Comparison of ENCODE assay signal across 14 cellular contexts in the genomic region with DNA sequence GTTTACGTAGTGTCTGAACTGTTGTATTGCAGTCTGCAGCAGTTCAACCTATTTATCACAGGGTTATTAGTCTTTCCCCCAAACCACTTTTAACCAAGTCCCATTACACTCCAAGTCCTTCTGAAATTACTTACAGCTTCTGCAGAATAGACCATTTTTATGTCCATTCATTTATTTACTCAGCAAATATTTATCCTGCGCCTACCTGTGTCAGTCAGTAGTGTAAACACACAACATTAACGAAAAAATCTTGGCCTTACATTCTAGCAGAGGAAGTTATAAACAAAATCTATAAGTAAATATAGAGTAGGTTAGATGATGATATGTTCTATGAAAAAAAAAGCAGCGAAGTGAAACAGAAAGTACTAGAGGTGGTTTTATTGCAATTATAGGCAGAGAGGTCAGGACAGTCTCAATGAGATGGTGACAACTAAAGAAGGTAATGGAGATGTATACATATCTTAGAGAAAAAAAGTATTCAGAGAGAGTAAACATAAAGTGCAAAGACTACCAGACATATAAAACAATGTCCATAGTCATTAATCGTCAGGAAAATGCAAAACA.
DNase-seq lines count a peak whose midpoint lies in the region; ATAC-seq, FAIRE-seq and TF ChIP-seq lines count a peak whose summit lies in the region.
"Had no signal": no experiment of that assay in that cellular context is flagged by ENCODE, and none has a peak within 500 bp of the region (broad histone marks: within the 10 kb centered on the region; RNA-seq: fewer than 3 reads in every experiment).

No MANE protein-coding gene starts in this region.

- BruUV-seq in HepG2 (replicated peaks; lab: Mats Ljungman, UMichigan), result no TSS peak

- no peak overlapping the region for H2AFZ ChIP-seq in HepG2 (ENCODE audit: low read length)
- H2AFZ ChIP-seq: GM23248, PC-9 had no signal

- H3K27ac ChIP-seq in HepG2 (ENCODE audit: extremely low read length, insufficient read depth, low read length) (no peak overlapping the region), dorsolateral prefrontal cortex (no peak overlapping the region), thyroid gland (no peak overlapping the region)
- H3K27ac ChIP-seq: GM23248, PC-9 had no signal

- peak; percentile 16 to 54 for DNase-seq in NCI-H2081 (lab: John Stamatoyannopoulos, UW)
- DNase-seq in NCI-H2081 treated with DMSO at 0.1 percent for 48 hours (lab: John Stamatoyannopoulos, UW), result no peak
- peak; percentile 46 for DNase-seq in LNCaP clone FGC (ENCODE audit: low read depth)
- peak; percentile 42 for DNase-seq in NCI-H748 treated with DMSO at 0.1 percent for 48 hours (lab: John Stamatoyannopoulos, UW)
- no peak for DNase-seq in HepG2 (ENCODE audit: low spot score)
- no peak for DNase-seq in dorsolateral prefrontal cortex
- no peak for DNase-seq in thyroid gland
- DNase-seq in T-helper 9 cell, result no peak
- DNase-seq: GM23248, NCI-H1417 treated with DMSO at 0.1 percent for 48 hours, NCI-H510A, PC-9 had no signal

- WGBS in HepG2 (ENCODE audit: low lambda C conversion rate), result 13% methylated on average over 5 of the region's 5 CpGs
- WGBS in thyroid gland, 2 donors, result 81 to 89% methylated on average over 5 of the region's 5 CpGs

- H3K4me3 ChIP-seq in LNCaP clone FGC (ENCODE audit: low read depth, low read length) (no peak overlapping the region), HepG2 (replicated peaks in 1 of 3; ENCODE audit: insufficient read depth in 1 of 3, low read depth in 2 of 3, low read length in 3 of 3) (no peak overlapping the region; a peak in 1 of 6 replicates), dorsolateral prefrontal cortex (no peak overlapping the region), thyroid gland (replicated peaks in 1 of 3) (no peak overlapping the region)
- H3K4me3 ChIP-seq: GM23248, PC-9 had no signal

- in situ Hi-C loops in HepG2 (cut with HindIII; ENCODE audit: extremely low pct_ligation_motif_present, low pct_unique_long_range_greater_than_20kb), result no loop called here

- H3K9me3 ChIP-seq in HepG2 (ENCODE audit: low read length) (peaks cover 15% of the 10 kb centered on the region; the same call in 1 of the 2 replicates), thyroid gland (no peaks in the 10 kb centered on the region)

- CTCF ChIA-PET in HepG2 (lab: Yijun Ruan, JAX; ENCODE audit: low intra/inter-chr PET ratio, low total read pairs), result no interaction called here

- no peak for ATAC-seq in HepG2
- ATAC-seq: HCT116 had no signal

- intact Hi-C loops in HepG2 (cut with micrococcal nuclease; ENCODE audit: unreplicated experiment) (no loop called here), dorsolateral prefrontal cortex (cut with DNase I) (no loop called here), thyroid gland (cut with DNase I) (no loop called here)

- POLR2A ChIA-PET in HepG2 (lab: Yijun Ruan, JAX), result no interaction called here

- no peaks in the 10 kb centered on the region; a peak in 1 of 5 replicates for H3K27me3 ChIP-seq in HepG2 (ENCODE audit: control insufficient read depth in 1 of 2, insufficient read depth in 2 of 2, low read length in 2 of 2)
- no peaks in the 10 kb centered on the region for H3K27me3 ChIP-seq in dorsolateral prefrontal cortex
- H3K27me3 ChIP-seq in thyroid gland, result no peaks in the 10 kb centered on the region

- no peak for TF ChIP-seq EP300 in HepG2 (IDR thresholded peaks at IDR 0.05; ENCODE audit: low read depth in 2 of 2, low read length in 2 of 2)
- no peak for TF ChIP-seq EP300 in HepG2 (CRISPR knock-in tag; IDR thresholded peaks at IDR 0.05; ENCODE audit: borderline replicate concordance)

- H3K4me1 ChIP-seq in HepG2 (ENCODE audit: insufficient read depth, low read length) (peaks cover 15% of the 10 kb centered on the region), thyroid gland (no peaks in the 10 kb centered on the region)

- FAIRE-seq in HepG2 (lab: Jason Lieb, UNC), result no peak
- FAIRE-seq: A204.1 had no signal

- TF ChIP-seq RAD21 in HepG2 (CRISPR knock-in tag; IDR thresholded peaks at IDR 0.05), result no peak

- H3K36me3 ChIP-seq in HepG2 (replicated peaks in 1 of 2; ENCODE audit: control insufficient read depth in 1 of 2, insufficient read depth in 2 of 2, low read length in 2 of 2), result no peaks in the 10 kb centered on the region
- no peaks in the 10 kb centered on the region for H3K36me3 ChIP-seq in thyroid gland

- peak overlapping the region; percentile 9; the same call in 1 of the 2 replicates for H3K4me2 ChIP-seq in HepG2 (ENCODE audit: low read depth, low read length)
- H3K4me2 ChIP-seq: PC-9 had no signal

- no peaks in the 10 kb centered on the region for H3K79me2 ChIP-seq in HepG2 (ENCODE audit: insufficient read depth, low read length)

- TF ChIP-seq CTCF in LNCaP clone FGC (IDR thresholded peaks at IDR 0.05; ENCODE audit: control insufficient read depth, extremely low read depth, insufficient read depth), result no peak
- TF ChIP-seq CTCF in HepG2 (CRISPR knock-in tag; IDR thresholded peaks at IDR 0.05), result no peak
- TF ChIP-seq CTCF in dorsolateral prefrontal cortex (IDR thresholded peaks at IDR 0.05 in 54 of 56, conservative IDR thresholded peaks at IDR 0.05 in 2 of 56; ENCODE audit: low read depth in 1 of 56, partially characterized antibody in 56 of 56), result no peak
- no peak for TF ChIP-seq CTCF in thyroid gland (IDR thresholded peaks at IDR 0.05)

- TF ChIP-seq POLR2A in HepG2 (IDR thresholded peaks at IDR 0.05; ENCODE audit: insufficient read depth in 1 of 2, low read depth in 2 of 2, low read length in 2 of 2) (no peak), thyroid gland (IDR thresholded peaks at IDR 0.05) (no peak)

- H3K9ac ChIP-seq in HepG2 (ENCODE audit: insufficient read depth, low read depth, low read length), result no peak overlapping the region
- H3K9ac ChIP-seq: GM23248 had no signal

- no peaks in the 10 kb centered on the region for H4K20me1 ChIP-seq in HepG2 (ENCODE audit: insufficient read depth, low read length)

TF ChIP-seq in HepG2, 621 proteins besides CTCF, POLR2A, EP300 and RAD21 (continues in another document):
- TF ChIP-seq FOXA3 (CRISPR knock-in tag; IDR thresholded peaks at IDR 0.05) (peak; percentile 29; the same call in 1 of the 2 replicates), GATAD2A (CRISPR knock-in tag; IDR thresholded peaks at IDR 0.05) (0 out of 2 replicates have a peak, but pooled peaks have one; percentile 30), ELF1 (CRISPR knock-in tag; IDR thresholded peaks at IDR 0.05) (no peak), FOXP1 (IDR thresholded peaks at IDR 0.05) (no peak), FOXP1 (CRISPR knock-in tag; IDR thresholded peaks at IDR 0.05) (peak; percentile 54; the same call in 1 of the 2 replicates)
- TF ChIP-seq, protein P1, sequence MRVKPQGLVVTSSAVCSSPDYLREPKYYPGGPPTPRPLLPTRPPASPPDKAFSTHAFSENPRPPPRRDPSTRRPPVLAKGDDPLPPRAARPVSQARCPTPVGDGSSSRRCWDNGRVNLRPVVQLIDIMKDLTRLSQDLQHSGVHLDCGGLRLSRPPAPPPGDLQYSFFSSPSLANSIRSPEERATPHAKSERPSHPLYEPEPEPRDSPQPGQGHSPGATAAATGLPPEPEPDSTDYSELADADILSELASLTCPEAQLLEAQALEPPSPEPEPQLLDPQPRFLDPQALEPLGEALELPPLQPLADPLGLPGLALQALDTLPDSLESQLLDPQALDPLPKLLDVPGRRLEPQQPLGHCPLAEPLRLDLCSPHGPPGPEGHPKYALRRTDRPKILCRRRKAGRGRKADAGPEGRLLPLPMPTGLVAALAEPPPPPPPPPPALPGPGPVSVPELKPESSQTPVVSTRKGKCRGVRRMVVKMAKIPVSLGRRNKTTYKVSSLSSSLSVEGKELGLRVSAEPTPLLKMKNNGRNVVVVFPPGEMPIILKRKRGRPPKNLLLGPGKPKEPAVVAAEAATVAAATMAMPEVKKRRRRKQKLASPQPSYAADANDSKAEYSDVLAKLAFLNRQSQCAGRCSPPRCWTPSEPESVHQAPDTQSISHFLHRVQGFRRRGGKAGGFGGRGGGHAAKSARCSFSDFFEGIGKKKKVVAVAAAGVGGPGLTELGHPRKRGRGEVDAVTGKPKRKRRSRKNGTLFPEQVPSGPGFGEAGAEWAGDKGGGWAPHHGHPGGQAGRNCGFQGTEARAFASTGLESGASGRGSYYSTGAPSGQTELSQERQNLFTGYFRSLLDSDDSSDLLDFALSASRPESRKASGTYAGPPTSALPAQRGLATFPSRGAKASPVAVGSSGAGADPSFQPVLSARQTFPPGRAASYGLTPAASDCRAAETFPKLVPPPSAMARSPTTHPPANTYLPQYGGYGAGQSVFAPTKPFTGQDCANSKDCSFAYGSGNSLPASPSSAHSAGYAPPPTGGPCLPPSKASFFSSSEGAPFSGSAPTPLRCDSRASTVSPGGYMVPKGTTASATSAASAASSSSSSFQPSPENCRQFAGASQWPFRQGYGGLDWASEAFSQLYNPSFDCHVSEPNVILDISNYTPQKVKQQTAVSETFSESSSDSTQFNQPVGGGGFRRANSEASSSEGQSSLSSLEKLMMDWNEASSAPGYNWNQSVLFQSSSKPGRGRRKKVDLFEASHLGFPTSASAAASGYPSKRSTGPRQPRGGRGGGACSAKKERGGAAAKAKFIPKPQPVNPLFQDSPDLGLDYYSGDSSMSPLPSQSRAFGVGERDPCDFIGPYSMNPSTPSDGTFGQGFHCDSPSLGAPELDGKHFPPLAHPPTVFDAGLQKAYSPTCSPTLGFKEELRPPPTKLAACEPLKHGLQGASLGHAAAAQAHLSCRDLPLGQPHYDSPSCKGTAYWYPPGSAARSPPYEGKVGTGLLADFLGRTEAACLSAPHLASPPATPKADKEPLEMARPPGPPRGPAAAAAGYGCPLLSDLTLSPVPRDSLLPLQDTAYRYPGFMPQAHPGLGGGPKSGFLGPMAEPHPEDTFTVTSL (CRISPR knock-in tag; IDR thresholded peaks at IDR 0.05; ENCODE audit: borderline replicate concordance), result peak; percentile 31; the same call in 1 of the 2 replicates

Comparison
In these comparisons a context has a peak if more than half of its experiments do, and no peak if none do; other contexts are left out.
1. DNase-seq: peak in NCI-H2081 (2 of 2), LNCaP clone FGC (single experiment) and NCI-H748 treated with DMSO at 0.1 percent for 48 hours (single experiment); none in NCI-H2081 treated with DMSO at 0.1 percent for 48 hours (single experiment), HepG2 (single experiment), dorsolateral prefrontal cortex (0 of 10), thyroid gland (0 of 2) and T-helper 9 cell (single experiment).